29 cellular contexts compared by ENCODE assay signal in the genomic region with DNA sequence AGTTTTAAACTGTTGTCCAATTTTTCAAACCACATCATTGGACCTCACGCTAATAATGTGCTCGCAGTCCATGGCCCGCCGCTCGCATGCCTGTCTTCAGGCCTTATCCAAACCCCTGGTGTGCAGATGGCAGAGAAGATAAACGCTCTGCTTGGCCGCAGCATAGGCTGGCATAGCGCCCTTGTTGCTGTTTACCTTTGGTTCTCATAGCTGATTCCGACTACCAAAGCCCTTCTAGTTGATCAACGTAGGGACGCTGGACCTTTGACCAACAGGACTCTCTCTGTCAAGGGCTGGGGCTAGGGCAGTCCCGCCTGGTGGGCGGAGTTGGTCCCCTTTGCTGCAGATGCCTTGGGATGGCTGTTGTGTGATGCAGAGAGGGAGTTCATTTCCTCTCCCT. TPM values are rescaled to one million over a fixed set of nuclear protein-coding genes. Genes with fewer than 3 reads are reported as not detected.
DNase-seq lines count a peak whose midpoint lies in the region; ATAC-seq, FAIRE-seq and TF ChIP-seq lines count a peak whose summit lies in the region.
"Had no signal": no experiment of that assay in that cellular context is flagged by ENCODE, and none has a peak within 500 bp of the region (broad histone marks: within the 10 kb centered on the region; RNA-seq: fewer than 3 reads in every experiment).

No MANE protein-coding gene starts in this region.

- no peak overlapping the region for H3K4me2 ChIP-seq in H1 (ENCODE audit: insufficient read depth in 1 of 2, low read depth in 2 of 2, low read length in 2 of 2)
- H3K4me2 ChIP-seq: BLaER1 treated with 17β-estradiol and CSF1 and Interleukin-3, amounts not matched to agents 10 nM and 100 nM had no signal

- no peak overlapping the region for H4K5ac ChIP-seq in H1 (ENCODE audit: insufficient read length, low read depth, low read length)

- H3K27ac ChIP-seq in H1 (ENCODE audit: low read depth, low read length) (no peak overlapping the region), prostate gland (no peak overlapping the region)
- H3K27ac ChIP-seq: BLaER1 treated with 17β-estradiol and CSF1 and Interleukin-3, amounts not matched to agents 10 nM and 100 nM; coronary artery; tibial nerve had no signal

- peaks cover 26 to 37% of the 10 kb centered on the region in 2 experiments for H4K20me1 ChIP-seq in H1 (replicated peaks in 1 of 2; ENCODE audit: control insufficient read depth in 1 of 2, insufficient read depth in 2 of 2, low read length in 2 of 2)

- H3K56ac ChIP-seq in H1 (replicated peaks; ENCODE audit: insufficient read length, low read depth, low read length) = no peak overlapping the region

- H3K79me1 ChIP-seq in H1 (ENCODE audit: low read depth, low read length) = peaks cover 7% of the 10 kb centered on the region

- no peak overlapping the region for H2BK20ac ChIP-seq in H1 (ENCODE audit: low read length)

- H2AK5ac ChIP-seq in H1 (ENCODE audit: low read depth, low read length) = no peak overlapping the region

- H3K79me2 ChIP-seq in H1 (ENCODE audit: control insufficient read depth in 1 of 2, insufficient read depth in 2 of 2, low read length in 2 of 2) = peaks cover 4 to 91% of the 10 kb centered on the region in 2 experiments; a peak in 3 of 4 replicates

- TF ChIP-seq CTCF in H1 (IDR thresholded peaks at IDR 0.05; ENCODE audit: control extremely low read depth in 1 of 3, insufficient read depth in 1 of 3, low read depth in 1 of 3, low read length in 3 of 3) = no peak
- TF ChIP-seq CTCF in prostate gland (IDR thresholded peaks at IDR 0.05) = no peak
- TF ChIP-seq CTCF in D721Med (IDR thresholded peaks at IDR 0.05; ENCODE audit: insufficient read depth, missing control alignments) = no peak

- H3K23me2 ChIP-seq in H1 (ENCODE audit: low read depth, low read length) = no peaks in the 10 kb centered on the region

- H3K4me1 ChIP-seq in H1 (replicated peaks in 1 of 4; ENCODE audit: control insufficient read depth in 3 of 4, insufficient read depth in 4 of 4, low read length in 3 of 4) (no peaks in the 10 kb centered on the region; a peak in 2 of 7 replicates), prostate gland (replicated peaks) (no peaks in the 10 kb centered on the region)
- H3K4me1 ChIP-seq: Caco-2, tibial nerve had no signal

- H2AFZ ChIP-seq in H1 (ENCODE audit: low read length) = no peak overlapping the region

- ATAC-seq in activated T-cell treated with anti-CD3 and anti-CD28 coated beads, Interleukin-2, amount 50 U/mL, for 4 hours = no peak
- ATAC-seq: activated CD4-positive, alpha-beta T cell treated with anti-CD3 and anti-CD28 coated beads for 36 hours; left colon; Panc1; sciatic nerve had no signal

- H3K9ac ChIP-seq in H1 (replicated peaks in 1 of 4; ENCODE audit: extremely low read depth in 1 of 4, low read depth in 3 of 4, low read length in 3 of 4) = no peak overlapping the region
- H3K9ac ChIP-seq: BLaER1 treated with 17β-estradiol and CSF1 and Interleukin-3, amounts not matched to agents 10 nM and 100 nM had no signal

- H3K36me3 Mint-ChIP-seq in activated T-cell treated with anti-CD3 and anti-CD28 coated beads, Interleukin-2, amount 50 U/mL, for 4 hours (ENCODE audit: insufficient read depth) = peaks cover 34% of the 10 kb centered on the region
- H3K36me3 Mint-ChIP-seq: activated naive CD8-positive, alpha-beta T cell had no signal

- TF ChIP-seq RAD21 in H1 (IDR thresholded peaks at IDR 0.05 in 1 of 2, conservative IDR thresholded peaks at IDR 0.05 in 1 of 2; ENCODE audit: low read depth in 2 of 2, low read length in 2 of 2) = no peak

- 88% methylated on average over 13 of the region's 13 CpGs; no CpG with 5 or more reads in 1 of the 2 experiments for WGBS in H1 (ENCODE audit: extremely low coverage in 1 of 2, insufficient coverage in 1 of 2, insufficient read length in 1 of 2, insufficient replicate concordance in 2 of 2, low coverage in 1 of 2, low lambda C conversion rate in 2 of 2, missing lambda C conversion rate in 1 of 2), 2 experiments
- 44% methylated on average over 13 of the region's 13 CpGs for WGBS in prostate gland

- intact Hi-C loops in prostate gland (cut with DNase I) = no loop called here

- H3K9me3 ChIP-seq in H1 (ENCODE audit: insufficient read depth in 2 of 2, low read depth in 1 of 2, low read length in 1 of 2) = no peaks in the 10 kb centered on the region
- no peaks in the 10 kb centered on the region for H3K9me3 ChIP-seq in prostate gland
- H3K9me3 ChIP-seq: BLaER1 treated with 17β-estradiol and CSF1 and Interleukin-3, amounts not matched to agents 10 nM and 100 nM; Caco-2; tibial nerve had no signal

- no peaks in the 10 kb centered on the region for H3K27me3 Mint-ChIP-seq in activated T-cell treated with anti-CD3 and anti-CD28 coated beads, Interleukin-2, amount 50 U/mL, for 4 hours (ENCODE audit: low read depth)
- H3K27me3 Mint-ChIP-seq: activated CD4-positive, alpha-beta T cell treated with anti-CD3 and anti-CD28 coated beads for 36 hours; activated naive CD8-positive, alpha-beta T cell; IgD-negative memory B cell had no signal

- no peak overlapping the region for H3K14ac ChIP-seq in H1 (ENCODE audit: insufficient read length)

- H3K36me3 ChIP-seq in H1 (ENCODE audit: control insufficient read depth in 2 of 4, insufficient read depth in 4 of 4, low read length in 3 of 4) (peaks cover 72 to 90% (median 86%) of the 10 kb centered on the region in 4 experiments), prostate gland (peaks cover 32 to 38% of the 10 kb centered on the region in 2 donors)

- POLR2A ChIA-PET in H1 (lab: Charles Lee; ENCODE audit: partially characterized antibody) = interaction anchor here (1.2 to 59.0 kb wide), 3 partner anchors 9 to 53 kb away, joined by 4 to 1874 read pairs (median 1874); partner anchors contain the start of genes DNM2, ILF3, QTRT1 and SLC44A2

- H3K4me3 Mint-ChIP-seq in activated T-cell treated with anti-CD3 and anti-CD28 coated beads, Interleukin-2, amount 50 U/mL, for 4 hours = no peak overlapping the region
- H3K4me3 Mint-ChIP-seq: activated CD4-positive, alpha-beta T cell treated with anti-CD3 and anti-CD28 coated beads for 36 hours; activated naive CD8-positive, alpha-beta T cell; IgD-negative memory B cell had no signal

- TF ChIP-seq EP300 in H1 (IDR thresholded peaks at IDR 0.05; ENCODE audit: borderline replicate concordance in 1 of 2, low read depth in 2 of 2, low read length in 2 of 2) = no peak

- CTCF ChIA-PET in H1 (lab: Charles Lee; ENCODE audit: partially characterized antibody) = interaction anchor here (0.5 to 3.5 kb wide), 6 partner anchors 22 to 148 kb away, joined by 3 to 13 read pairs (median 6); no protein-coding TSS in a partner anchor

- H3K9me3 Mint-ChIP-seq in activated T-cell treated with anti-CD3 and anti-CD28 coated beads, Interleukin-2, amount 50 U/mL, for 4 hours = no peaks in the 10 kb centered on the region
- H3K9me3 Mint-ChIP-seq: neural crest cell had no signal

- H2BK15ac ChIP-seq in H1 (ENCODE audit: low read length) = no peak overlapping the region

- H3K18ac ChIP-seq in H1 (ENCODE audit: extremely low read depth, low read length) = no peak overlapping the region

- no peak overlapping the region for H2BK5ac ChIP-seq in H1 (ENCODE audit: low read depth, low read length)

- H3K4ac ChIP-seq in H1 (replicated peaks; ENCODE audit: insufficient read length, low read depth, low read length) = no peak overlapping the region

- H4K8ac ChIP-seq in H1 (ENCODE audit: extremely low read depth, insufficient read depth, low read length) = no peak overlapping the region

- H3K27me3 ChIP-seq in H1 (replicated peaks in 1 of 4; ENCODE audit: control insufficient read depth in 3 of 4, extremely low read depth in 1 of 4, insufficient read depth in 3 of 4, low read length in 3 of 4) (no peaks in the 10 kb centered on the region), prostate gland (replicated peaks; ENCODE audit: insufficient read depth) (no peaks in the 10 kb centered on the region)
- H3K27me3 ChIP-seq: BLaER1 treated with 17β-estradiol and CSF1 and Interleukin-3, amounts not matched to agents 10 nM and 100 nM; tibial nerve had no signal

- FAIRE-seq in H1 (lab: Jason Lieb, UNC) (no peak), D721Med (lab: Jason Lieb, UNC) (no peak)
- FAIRE-seq: bronchial epithelial cell had no signal

- no peaks in the 10 kb centered on the region for H3K4me1 Mint-ChIP-seq in activated T-cell treated with anti-CD3 and anti-CD28 coated beads, Interleukin-2, amount 50 U/mL, for 4 hours (ENCODE audit: low read depth)
- H3K4me1 Mint-ChIP-seq: activated CD4-positive, alpha-beta T cell treated with anti-CD3 and anti-CD28 coated beads for 36 hours; neural crest cell had no signal

- DNase-seq in HUDEP-2 (lab: John Stamatoyannopoulos, UW; ENCODE audit: unreplicated experiment in 76 of 76) (peak; percentile 43 to 99 (median 96)), NCI-H2196 treated with DMSO at 0.1 percent for 48 hours (lab: John Stamatoyannopoulos, UW; ENCODE audit: unreplicated experiment) (peak; percentile 68), H1 (ENCODE audit: low read depth in 1 of 2, low spot score in 2 of 2) (no peak), prostate gland (ENCODE audit: low spot score) (peak; percentile 65), D721Med (ENCODE audit: insufficient read length, low spot score) (no peak)
- no peak for DNase-seq in activated CD4-positive, alpha-beta T cell treated with anti-CD3 and anti-CD28 coated beads, Interleukin-2, amount 50 U/mL, for 1 hour
- no peak for DNase-seq in activated T-cell treated with anti-CD3 and anti-CD28 coated beads, Interleukin-2, amount 50 U/mL, for 4 hours
- DNase-seq: activated CD4-positive, alpha-beta T cell treated with anti-CD3 and anti-CD28 coated beads for 36 hours; activated T-cell treated with anti-CD3 and anti-CD28 coated beads for 4 hours; Caco-2; DMS79; effector CD8-positive, alpha-beta T cell; GDM1; left colon; NCI-H1105; NCI-H2029 treated with DMSO at 0.1 percent for 48 hours; NCI-H2227 treated with DMSO at 0.1 percent for 48 hours; NCI-H526 treated with DMSO at 0.1 percent for 48 hours; SHP77; stimulated activated CD4-positive, alpha-beta T cell treated with anti-CD3 and anti-CD28 coated beads, Interleukin-4, amount 100 ng/mL, for 24 hours had no signal

- H3K4me3 ChIP-seq in H1 (ENCODE audit: extremely low read depth in 1 of 4, insufficient read depth in 2 of 4, low read depth in 3 of 4, low read length in 4 of 4) = no peak overlapping the region
- no peak overlapping the region for H3K4me3 ChIP-seq in prostate gland
- H3K4me3 ChIP-seq: BLaER1 treated with 17β-estradiol and CSF1 and Interleukin-3, amounts not matched to agents 10 nM and 100 nM; coronary artery; tibial nerve had no signal

- no peak overlapping the region for H3K23ac ChIP-seq in H1 (ENCODE audit: insufficient read length)

- TF ChIP-seq POLR2A in H1 (IDR thresholded peaks at IDR 0.05; ENCODE audit: control extremely low read depth in 1 of 2, low read depth in 2 of 2, low read length in 2 of 2) = no peak; a peak in 1 of 3 replicates
- no peak for TF ChIP-seq POLR2A in prostate gland (IDR thresholded peaks at IDR 0.05)

- no peak overlapping the region for H4K91ac ChIP-seq in H1 (replicated peaks; ENCODE audit: insufficient read length, low read length)

- H2BK120ac ChIP-seq in H1 (replicated peaks; ENCODE audit: low read depth, low read length) = no peak overlapping the region

- no peak overlapping the region for H2BK12ac ChIP-seq in H1 (ENCODE audit: low read depth, low read length)

RNA-seq across cellular contexts. Expression of gene QTRT1, which starts 23.4 kb away (rescaled TPM):
- total RNA-seq in H1 (2021; fragmentation: NEBNext Ultra II Directional; extraction: Animal tissue kit (Norgen Biotek cat#: 25700)) = 61.1 and 61.6 TPM in 2 replicates
- polyA plus RNA-seq in H1 (2011; rRNA removed) = 94.2 and 126 TPM in 2 replicates
- polyA plus RNA-seq in H1 (2011; cell fraction: cytosol; rRNA removed) = 106 TPM
- polyA plus RNA-seq in H1 (2011; cell fraction: nucleus; rRNA removed) = 245 TPM
- 59.3 to 105 TPM (median 99.7 TPM) in 4 replicates for polyA plus RNA-seq in H1 (2012, experiment 1 of 2)
- 74.3 TPM for polyA plus RNA-seq in H1 (2012, experiment 2 of 2)
- 33.7 TPM for polyA plus RNA-seq in H1 (2013, experiment 1 of 2)
- 31.1 TPM for polyA plus RNA-seq in H1 (2013, experiment 2 of 2)
- polyA minus RNA-seq in H1 (2011; rRNA and poly(A)+ RNA removed) = 24.7 and 28.9 TPM in 2 replicates
- 20.5 TPM for polyA minus RNA-seq in H1 (2011; cell fraction: cytosol; rRNA and poly(A)+ RNA removed)
- 38.8 TPM for polyA minus RNA-seq in H1 (2011; cell fraction: nucleus; rRNA and poly(A)+ RNA removed)
- 10 to 100 TPM; 45.0 to 49.0 TPM for total RNA-seq in prostate gland
- total RNA-seq in activated T-cell treated with anti-CD3 and anti-CD28 coated beads, Interleukin-2, amount 50 U/mL, for 4 hours = 100 to 1,000 TPM; 117 to 122 (median 120) TPM

RNA-seq across cellular contexts. Expression of gene ILF3, which starts 23.6 kb away (rescaled TPM):
- 675 and 695 TPM in 2 replicates for total RNA-seq in H1 (2021; fragmentation: NEBNext Ultra II Directional; extraction: Animal tissue kit (Norgen Biotek cat#: 25700))
- 291 and 412 TPM in 2 replicates for polyA plus RNA-seq in H1 (2011; rRNA removed)
- polyA plus RNA-seq in H1 (2011; cell fraction: cytosol; rRNA removed) = 422 TPM
- 936 TPM for polyA plus RNA-seq in H1 (2011; cell fraction: nucleus; rRNA removed)
- polyA plus RNA-seq in H1 (2012, experiment 1 of 2) = 420 to 558 TPM (median 549 TPM) in 4 replicates
- polyA plus RNA-seq in H1 (2012, experiment 2 of 2) = 262 TPM
- 360 TPM for polyA plus RNA-seq in H1 (2013, experiment 1 of 2)
- polyA plus RNA-seq in H1 (2013, experiment 2 of 2) = 337 TPM
- 399 and 421 TPM in 2 replicates for polyA minus RNA-seq in H1 (2011; rRNA and poly(A)+ RNA removed)
- 267 TPM for polyA minus RNA-seq in H1 (2011; cell fraction: cytosol; rRNA and poly(A)+ RNA removed)
- polyA minus RNA-seq in H1 (2011; cell fraction: nucleus; rRNA and poly(A)+ RNA removed) = 311 TPM
- total RNA-seq in prostate gland = 100 to 1,000 TPM; 112 to 192 TPM
- 100 to 1,000 TPM; 651 to 686 (median 684) TPM for total RNA-seq in activated T-cell treated with anti-CD3 and anti-CD28 coated beads, Interleukin-2, amount 50 U/mL, for 4 hours

RNA-seq across cellular contexts. Expression of gene DNM2, which starts 40.1 kb away (rescaled TPM):
- total RNA-seq in H1 (2021; fragmentation: NEBNext Ultra II Directional; extraction: Animal tissue kit (Norgen Biotek cat#: 25700)) = 120 TPM in 2 replicates
- 61.9 and 83.4 TPM in 2 replicates for polyA plus RNA-seq in H1 (2011; rRNA removed)
- polyA plus RNA-seq in H1 (2011; cell fraction: cytosol; rRNA removed) = 67.2 TPM
- 179 TPM for polyA plus RNA-seq in H1 (2011; cell fraction: nucleus; rRNA removed)
- 78.8 to 103 TPM (median 98.1 TPM) in 4 replicates for polyA plus RNA-seq in H1 (2012, experiment 1 of 2)
- 90.9 TPM for polyA plus RNA-seq in H1 (2012, experiment 2 of 2)
- 65.5 TPM for polyA plus RNA-seq in H1 (2013, experiment 1 of 2)
- 58.4 TPM for polyA plus RNA-seq in H1 (2013, experiment 2 of 2)
- polyA minus RNA-seq in H1 (2011; rRNA and poly(A)+ RNA removed) = 131 and 151 TPM in 2 replicates
- 66.2 TPM for polyA minus RNA-seq in H1 (2011; cell fraction: cytosol; rRNA and poly(A)+ RNA removed)
- 116 TPM for polyA minus RNA-seq in H1 (2011; cell fraction: nucleus; rRNA and poly(A)+ RNA removed)
- 100 to 1,000 TPM; 137 to 279 TPM for total RNA-seq in prostate gland
- total RNA-seq in activated T-cell treated with anti-CD3 and anti-CD28 coated beads, Interleukin-2, amount 50 U/mL, for 4 hours = 100 to 1,000 TPM; 152 to 161 (median 158) TPM

RNA-seq across cellular contexts. Expression of gene SLC44A2, which starts 52.4 kb away (rescaled TPM):
- 118 and 120 TPM in 2 replicates for total RNA-seq in H1 (2021; fragmentation: NEBNext Ultra II Directional; extraction: Animal tissue kit (Norgen Biotek cat#: 25700))
- polyA plus RNA-seq in H1 (2011; rRNA removed) = 105 and 113 TPM in 2 replicates
- 80.7 TPM for polyA plus RNA-seq in H1 (2011; cell fraction: cytosol; rRNA removed)
- polyA plus RNA-seq in H1 (2011; cell fraction: nucleus; rRNA removed) = 208 TPM
- polyA plus RNA-seq in H1 (2012, experiment 1 of 2) = 91.8 to 115 TPM (median 97.4 TPM) in 4 replicates
- 122 TPM for polyA plus RNA-seq in H1 (2012, experiment 2 of 2)
- polyA plus RNA-seq in H1 (2013, experiment 1 of 2) = 119 TPM
- polyA plus RNA-seq in H1 (2013, experiment 2 of 2) = 115 TPM
- polyA minus RNA-seq in H1 (2011; rRNA and poly(A)+ RNA removed) = 110 and 111 TPM in 2 replicates
- 60.9 TPM for polyA minus RNA-seq in H1 (2011; cell fraction: cytosol; rRNA and poly(A)+ RNA removed)
- polyA minus RNA-seq in H1 (2011; cell fraction: nucleus; rRNA and poly(A)+ RNA removed) = 63.2 TPM
- 100 to 1,000 TPM in 1 of 2 donors, 10 to 100 TPM in 1; 91.1 to 402 TPM for total RNA-seq in prostate gland
- total RNA-seq in activated T-cell treated with anti-CD3 and anti-CD28 coated beads, Interleukin-2, amount 50 U/mL, for 4 hours = 10 to 100 TPM; 41.5 to 45.8 (median 44.3) TPM

Comparison
In these comparisons a context has a peak if more than half of its experiments do, and no peak if none do; other contexts are left out.
1. DNase-seq: peak in HUDEP-2 (76 of 76), NCI-H2196 treated with DMSO at 0.1 percent for 48 hours (single experiment) and prostate gland (single experiment); none in H1 (0 of 2), D721Med (single experiment), activated CD4-positive, alpha-beta T cell treated with anti-CD3 and anti-CD28 coated beads, Interleukin-2, amount 50 U/mL, for 1 hour (single experiment) and activated T-cell treated with anti-CD3 and anti-CD28 coated beads, Interleukin-2, amount 50 U/mL, for 4 hours (single experiment).